Comparison of ENCODE assay signal across 1 cellular context in genomic region chr10:95905897-95906580, GRCh38. TPM values are rescaled to one million over a fixed set of nuclear protein-coding genes. Genes with fewer than 3 reads are reported as not detected.
"Had no signal": no experiment of that assay in that cellular context is flagged by ENCODE, and none has a peak within 500 bp of the region (broad histone marks: within the 10 kb centered on the region; RNA-seq: fewer than 3 reads in every experiment).

No MANE protein-coding gene starts in this region.

RNA-seq across cellular contexts. Expression of gene CC2D2B, which starts 1.7 kb away (rescaled TPM):
- total RNA-seq: bronchial epithelial cell had no signal
